In genomic region chr5:159610966-159611579, GRCh38 we compare ENCODE assay signal across 17 cellular contexts.
A peak's percentile ranks its signal among the peaks of the same experiment; 100 is the strongest.
DNase-seq lines count a peak whose midpoint lies in the region; ATAC-seq and TF ChIP-seq lines count a peak whose summit lies in the region.
"Had no signal": no experiment of that assay in that cellular context is flagged by ENCODE, and none has a peak within 500 bp of the region (broad histone marks: within the 10 kb centered on the region; RNA-seq: fewer than 3 reads in every experiment).

No MANE protein-coding gene starts in this region.

- H3K27ac ChIP-seq in DND-41 (ENCODE audit: low read length) (no peak overlapping the region), HEK293 (ENCODE audit: extremely low read depth, low read depth, low read length) (no peak overlapping the region), PC-9 (no peak overlapping the region)
- H3K27ac ChIP-seq: C4-2B had no signal

- H3K36me3 ChIP-seq in DND-41 (ENCODE audit: insufficient read depth, low read length) (no peaks in the 10 kb centered on the region), HEK293 (ENCODE audit: control insufficient read depth in 2 of 2, insufficient read depth in 1 of 2, low read length in 2 of 2) (no peaks in the 10 kb centered on the region), PC-9 (ENCODE audit: low read depth) (no peaks in the 10 kb centered on the region)

- H3K27ac Mint-ChIP-seq in activated T-cell treated with anti-CD3 and anti-CD28 coated beads, Interleukin-2, amount 50 U/mL, for 72 hours = no peak overlapping the region
- H3K27ac Mint-ChIP-seq: CD4-positive, alpha-beta T cell; GM23338; HFFc6 had no signal

- intact Hi-C loops in PC-9 (cut with micrococcal nuclease; ENCODE audit: unreplicated experiment) = no loop called here

- H3K27me3 Mint-ChIP-seq in activated T-cell treated with anti-CD3 and anti-CD28 coated beads, Interleukin-2, amount 50 U/mL, for 72 hours (ENCODE audit: low read depth) = peaks cover 6% of the 10 kb centered on the region

- H3K9me3 Mint-ChIP-seq in activated T-cell treated with anti-CD3 and anti-CD28 coated beads, Interleukin-2, amount 50 U/mL, for 72 hours = peaks cover 0 to 2% of the 10 kb centered on the region in 2 donors
- H3K9me3 Mint-ChIP-seq: CD4-positive, alpha-beta T cell; GM23338; HFFc6 had no signal

- no peaks in the 10 kb centered on the region for H3K36me3 Mint-ChIP-seq in activated T-cell treated with anti-CD3 and anti-CD28 coated beads, Interleukin-2, amount 50 U/mL, for 72 hours (ENCODE audit: insufficient read depth in 2 of 2)

- no peak for TF ChIP-seq CTCF in DND-41 (IDR thresholded peaks at IDR 0.05; ENCODE audit: borderline replicate concordance, extremely low read depth, low read length, poor library complexity, severe bottlenecking)
- no peak for TF ChIP-seq CTCF in HEK293 (tag by site-specific recombination; IDR thresholded peaks at IDR 0.05)
- TF ChIP-seq CTCF in PC-9 (conservative IDR thresholded peaks at IDR 0.05) = no peak

- no peaks in the 10 kb centered on the region for H3K79me2 ChIP-seq in DND-41 (ENCODE audit: insufficient read depth, low read length)
- no peaks in the 10 kb centered on the region for H3K79me2 ChIP-seq in PC-9 (ENCODE audit: low read depth)

- no peak overlapping the region for H2AFZ ChIP-seq in DND-41 (ENCODE audit: low read depth, low read length)
- 0 out of 2 replicates have a peak overlapping the region, but pooled peaks have one; percentile 48 for H2AFZ ChIP-seq in PC-9
- H2AFZ ChIP-seq: GM23338 had no signal

- no peak overlapping the region for H3K4me3 ChIP-seq in DND-41 (ENCODE audit: low read depth in 1 of 2, low read length in 2 of 2)
- H3K4me3 ChIP-seq in HEK293 (ENCODE audit: low read depth, low read length) = no peak overlapping the region
- no peak overlapping the region for H3K4me3 ChIP-seq in PC-9
- H3K4me3 ChIP-seq: GM23338 had no signal

- no peak for DNase-seq in activated T-cell treated with anti-CD3 and anti-CD28 coated beads, Interleukin-2, amount 50 U/mL, for 72 hours
- DNase-seq in activated T-cell treated with anti-CD3 and anti-CD28 coated beads, Interleukin-2, amount 50 U/mL, for 48 hours = no peak
- DNase-seq in DND-41 (no peak), PC-9 (no peak), NCI-H82 (lab: John Stamatoyannopoulos, UW) (no peak)
- DNase-seq: AML-193; Caco-2; CD4-positive, alpha-beta T cell; GDM1; HCEC 1CT; HFFc6; IMR-90 had no signal

- BruUV-seq in PC-9 (replicated peaks; lab: Mats Ljungman, UMichigan) = no TSS peak

- H3K9me3 ChIP-seq in DND-41 (ENCODE audit: insufficient read depth, low read length, severe bottlenecking) (no peaks in the 10 kb centered on the region), HEK293 (ENCODE audit: control insufficient read depth, insufficient read depth, low read depth, low read length) (no peaks in the 10 kb centered on the region), PC-9 (ENCODE audit: insufficient read depth, low read depth) (no peaks in the 10 kb centered on the region)
- H3K9me3 ChIP-seq: Caco-2 had no signal

- POLR2A ChIA-PET in HEK293 (lab: Yijun Ruan, JAX) = no interaction called here
- POLR2A ChIA-PET in PC-9 (lab: Charles Lee; ENCODE audit: unreplicated experiment) = no interaction called here

- H3K4me2 ChIP-seq in DND-41 (ENCODE audit: insufficient read depth, low read length) = no peak overlapping the region
- no peak overlapping the region for H3K4me2 ChIP-seq in PC-9
- H3K4me2 ChIP-seq: GM23338 had no signal

- H3K9me2 ChIP-seq in PC-9 (ENCODE audit: insufficient read depth) = no peaks in the 10 kb centered on the region

- H3K4me1 Mint-ChIP-seq in activated T-cell treated with anti-CD3 and anti-CD28 coated beads, Interleukin-2, amount 50 U/mL, for 72 hours (ENCODE audit: low read depth) = no peaks in the 10 kb centered on the region
- H3K4me1 Mint-ChIP-seq: GM23338 had no signal

- no peak overlapping the region for H3K4me3 Mint-ChIP-seq in activated T-cell treated with anti-CD3 and anti-CD28 coated beads, Interleukin-2, amount 50 U/mL, for 72 hours
- H3K4me3 Mint-ChIP-seq: CD4-positive, alpha-beta T cell; GM23338; HFFc6 had no signal

- peak; percentile 32 to 39 for ATAC-seq in activated T-cell treated with anti-CD3 and anti-CD28 coated beads, Interleukin-2, amount 50 U/mL, for 72 hours (replicated peaks in 1 of 2)
- ATAC-seq in DND-41 (ENCODE audit: insufficient read depth, low read depth) = peak; percentile 53; the same call in 2 of the 3 replicates
- no peak for ATAC-seq in GM21360 (IDR thresholded peaks at IDR 0.05; ENCODE audit: unreplicated experiment)
- ATAC-seq in HG02981 (IDR thresholded peaks at IDR 0.05; ENCODE audit: unreplicated experiment) = no peak
- ATAC-seq: GM23338 had no signal

- no peaks in the 10 kb centered on the region for H3F3A ChIP-seq in PC-9 (ENCODE audit: insufficient read depth, low read depth)

- H3K27me3 ChIP-seq in DND-41 (ENCODE audit: insufficient read depth, low read length, poor library complexity) (no peaks in the 10 kb centered on the region), PC-9 (ENCODE audit: insufficient read depth, low read depth) (no peaks in the 10 kb centered on the region)

- H3K9ac ChIP-seq in DND-41 (ENCODE audit: low read depth, low read length) = no peak overlapping the region

- H3K4me1 ChIP-seq in DND-41 (ENCODE audit: insufficient read depth, low read length) (peaks cover 7% of the 10 kb centered on the region; the same call in 1 of the 2 replicates), HEK293 (ENCODE audit: control insufficient read depth, insufficient read depth, low read length) (no peaks in the 10 kb centered on the region), PC-9 (replicated peaks; ENCODE audit: insufficient read depth) (no peaks in the 10 kb centered on the region)
- H3K4me1 ChIP-seq: Caco-2 had no signal

- CTCF ChIA-PET in HEK293 (lab: Yijun Ruan, JAX) = no interaction called here
- CTCF ChIA-PET in PC-9 (lab: Charles Lee) = no interaction called here

- H4K20me1 ChIP-seq in DND-41 (ENCODE audit: insufficient read depth, low read length) = no peaks in the 10 kb centered on the region
- no peaks in the 10 kb centered on the region for H4K20me1 ChIP-seq in PC-9 (ENCODE audit: insufficient read depth)

TF ChIP-seq in HEK293, 187 proteins besides CTCF, POLR2A, EP300 and RAD21:
- no peak for TF ChIP-seq ZNF501 (tag by site-specific recombination; IDR thresholded peaks at IDR 0.05)
- no peak for TF ChIP-seq ZNF514 (tag by site-specific recombination; IDR thresholded peaks at IDR 0.05)
- peak; percentile 97 for TF ChIP-seq PRDM1 (tag by site-specific recombination; IDR thresholded peaks at IDR 0.05)

Comparison
In these comparisons a context has a peak if more than half of its experiments do, and no peak if none do; other contexts are left out.
1. ATAC-seq: peak in activated T-cell treated with anti-CD3 and anti-CD28 coated beads, Interleukin-2, amount 50 U/mL, for 72 hours (2 of 2) and DND-41 (single experiment); none in GM21360 (single experiment) and HG02981 (single experiment).